ENCODE assay signal across 33 cellular contexts in the genomic region with DNA sequence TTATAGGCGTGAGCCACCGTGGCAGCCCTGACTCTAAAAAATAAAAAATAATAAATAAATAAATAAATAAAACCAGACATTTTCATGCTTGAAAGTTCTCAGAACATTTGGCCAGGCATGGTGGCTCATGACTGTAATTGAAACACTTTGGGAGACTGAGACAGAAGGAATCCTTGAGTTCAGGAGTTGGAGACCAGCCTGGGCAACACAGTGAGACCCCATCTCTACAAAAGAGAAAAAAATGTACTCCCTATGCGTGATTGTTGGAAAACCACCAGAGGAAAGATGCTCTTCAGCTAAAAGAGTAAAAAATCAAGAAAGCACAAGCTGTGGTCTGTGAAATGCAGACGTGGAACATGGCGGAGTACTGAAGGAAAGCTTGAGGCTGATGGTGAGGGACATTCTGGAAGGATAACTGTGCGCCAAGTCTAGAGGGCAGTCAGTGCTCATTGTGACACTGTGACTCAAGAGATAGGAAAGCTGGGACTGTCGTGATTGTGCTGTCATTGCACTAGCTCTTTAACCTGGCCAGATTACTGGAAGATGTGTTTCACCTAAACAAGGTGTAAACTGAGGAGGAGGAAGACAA.
"Had no signal": no experiment of that assay in that cellular context is flagged by ENCODE, and none has a peak within 500 bp of the region (broad histone marks: within the 10 kb centered on the region; RNA-seq: fewer than 3 reads in every experiment).

No MANE protein-coding gene starts in this region.

- DNase-seq: activated B cell treated with CpG ODN at 0.5 μM for 24 hours; activated CD4-positive, alpha-beta T cell treated with anti-CD3 and anti-CD28 coated beads for 48 hours; activated CD4-positive, alpha-beta T cell treated with anti-CD3 and anti-CD28 coated beads, Interleukin-2, amount 50 U/mL, for 1 hour; activated CD4-positive, alpha-beta T cell treated with anti-CD3 and anti-CD28 coated beads, Interleukin-2, amount 50 U/mL, for 48 hours; activated CD8-positive, alpha-beta memory T cell treated with anti-CD3 and anti-CD28 coated beads for 24 hours; activated CD8-positive, alpha-beta T cell treated with anti-CD3 and anti-CD28 coated beads for 36 hours; activated effector memory CD4-positive, alpha-beta T cell treated with Interleukin-2 at 50 U/mL for 16 hours; activated gamma-delta T cell treated with Interleukin-2 at 50 U/mL for 16 hours; activated naive CD4-positive, alpha-beta T cell treated with anti-CD3 and anti-CD28 coated beads, Interleukin-2, amount 50 U/mL, for 16 hours; activated naive CD4-positive, alpha-beta T cell treated with Interleukin-2 at 50 U/mL for 16 hours; activated T-cell treated with anti-CD3 and anti-CD28 coated beads, Interleukin-2, amount 50 U/mL, for 4 hours; amniotic stem cell; anterior cingulate cortex; brain microvascular endothelial cell; dorsolateral prefrontal cortex; effector memory CD4-positive, alpha-beta T cell; endodermal cell; foreskin fibroblast; heart left ventricle; T-helper 17 cell; T1000; WERI-Rb-1 had no signal

- H3K4me1 Mint-ChIP-seq: activated T-helper 17 cell treated with anti-CD3 and anti-CD28 coated beads, Interleukin-2, amount 50 U/mL, for 72 hours; central memory CD8-positive, alpha-beta T cell; endodermal cell; T-helper 17 cell had no signal

- H3K4me3 Mint-ChIP-seq: activated B cell treated with CpG ODN at 0.5 μM for 24 hours; activated CD8-positive, alpha-beta T cell treated with anti-CD3 and anti-CD28 coated beads for 36 hours; activated naive CD8-positive, alpha-beta T cell; activated T-cell treated with anti-CD3 and anti-CD28 coated beads, Interleukin-2, amount 50 U/mL, for 4 hours; activated T-helper 17 cell treated with anti-CD3 and anti-CD28 coated beads, Interleukin-2, amount 50 U/mL, for 72 hours; central memory CD8-positive, alpha-beta T cell; dendritic cell treated with granulocyte-macrophage colony-stimulating factor and Interleukin-4, amounts not matched to agents 40 ng/mL and 50 ng/mL, for 4 days; endodermal cell; T-helper 17 cell; T-helper 2 cell treated with Interferon-gamma antibody and Interleukin-4, amounts not matched to agents 5 μg/mL and 100 μg/mL, for 36 hours had no signal

- H3K27me3 ChIP-seq: brain microvascular endothelial cell, dorsolateral prefrontal cortex had no signal

- FAIRE-seq: astrocyte, bronchial epithelial cell, frontal cortex had no signal

- ATAC-seq: activated CD4-positive, CD25-positive, alpha-beta regulatory T cell treated with anti-CD3 and anti-CD28 coated beads, Interleukin-2, amount 50 U/mL, for 24 hours; activated CD8-positive, alpha-beta T cell treated with anti-CD3 and anti-CD28 coated beads for 36 hours; activated T-cell treated with anti-CD3 and anti-CD28 coated beads, Interleukin-2, amount 50 U/mL, for 4 hours; activated T-helper 17 cell treated with anti-CD3 and anti-CD28 coated beads, Interleukin-2, amount 50 U/mL, for 72 hours; esophagus mucosa; heart left ventricle; T-helper 17 cell had no signal

- H3K36me3 ChIP-seq: brain microvascular endothelial cell, heart left ventricle, WERI-Rb-1 had no signal

- H3K9me3 Mint-ChIP-seq: activated B cell treated with CpG ODN at 0.5 μM for 24 hours; activated CD8-positive, alpha-beta T cell treated with anti-CD3 and anti-CD28 coated beads for 36 hours; activated T-cell treated with anti-CD3 and anti-CD28 coated beads, Interleukin-2, amount 50 U/mL, for 4 hours; activated T-helper 17 cell treated with anti-CD3 and anti-CD28 coated beads, Interleukin-2, amount 50 U/mL, for 72 hours; central memory CD8-positive, alpha-beta T cell; dendritic cell treated with granulocyte-macrophage colony-stimulating factor and Interleukin-4, amounts not matched to agents 40 ng/mL and 50 ng/mL, for 4 days; endodermal cell; T-helper 2 cell treated with Interferon-gamma antibody and Interleukin-4, amounts not matched to agents 5 μg/mL and 100 μg/mL, for 36 hours had no signal

- H3K27ac Mint-ChIP-seq: activated B cell treated with CpG ODN at 0.5 μM for 24 hours; activated CD8-positive, alpha-beta T cell treated with anti-CD3 and anti-CD28 coated beads for 36 hours; activated naive CD8-positive, alpha-beta T cell; activated T-helper 17 cell treated with anti-CD3 and anti-CD28 coated beads, Interleukin-2, amount 50 U/mL, for 72 hours; dendritic cell treated with granulocyte-macrophage colony-stimulating factor and Interleukin-4, amounts not matched to agents 40 ng/mL and 50 ng/mL, for 4 days; endodermal cell; T-helper 17 cell; T-helper 2 cell treated with Interferon-gamma antibody and Interleukin-4, amounts not matched to agents 5 μg/mL and 100 μg/mL, for 36 hours had no signal

- H3K36me3 Mint-ChIP-seq: activated naive CD8-positive, alpha-beta T cell had no signal

- H3K27ac ChIP-seq: brain microvascular endothelial cell, coronary artery, dorsolateral prefrontal cortex, heart left ventricle, WERI-Rb-1 had no signal

- H3K9me3 ChIP-seq: heart left ventricle had no signal

- H3K4me3 ChIP-seq: coronary artery, dorsolateral prefrontal cortex, heart left ventricle had no signal
